ENCODE assay signal across 1 cellular context in genomic region chr6:44503471-44503870, GRCh38.
TF ChIP-seq lines count a peak whose summit lies in the region.

No MANE protein-coding gene starts in this region.

TF ChIP-seq in K562, 482 proteins besides CTCF, POLR2A, EP300 and RAD21 (continued from another document):
- TF ChIP-seq RFX5 (IDR thresholded peaks at IDR 0.05; ENCODE audit: low read depth, low read length) (no peak), CREB3 (tag; conservative IDR thresholded peaks at IDR 0.05; ENCODE audit: low read depth) (no peak)
TF ChIP-seq in K562: peak in this region for 4.
